ENCODE assay signal across 8 cellular contexts in the genomic region with DNA sequence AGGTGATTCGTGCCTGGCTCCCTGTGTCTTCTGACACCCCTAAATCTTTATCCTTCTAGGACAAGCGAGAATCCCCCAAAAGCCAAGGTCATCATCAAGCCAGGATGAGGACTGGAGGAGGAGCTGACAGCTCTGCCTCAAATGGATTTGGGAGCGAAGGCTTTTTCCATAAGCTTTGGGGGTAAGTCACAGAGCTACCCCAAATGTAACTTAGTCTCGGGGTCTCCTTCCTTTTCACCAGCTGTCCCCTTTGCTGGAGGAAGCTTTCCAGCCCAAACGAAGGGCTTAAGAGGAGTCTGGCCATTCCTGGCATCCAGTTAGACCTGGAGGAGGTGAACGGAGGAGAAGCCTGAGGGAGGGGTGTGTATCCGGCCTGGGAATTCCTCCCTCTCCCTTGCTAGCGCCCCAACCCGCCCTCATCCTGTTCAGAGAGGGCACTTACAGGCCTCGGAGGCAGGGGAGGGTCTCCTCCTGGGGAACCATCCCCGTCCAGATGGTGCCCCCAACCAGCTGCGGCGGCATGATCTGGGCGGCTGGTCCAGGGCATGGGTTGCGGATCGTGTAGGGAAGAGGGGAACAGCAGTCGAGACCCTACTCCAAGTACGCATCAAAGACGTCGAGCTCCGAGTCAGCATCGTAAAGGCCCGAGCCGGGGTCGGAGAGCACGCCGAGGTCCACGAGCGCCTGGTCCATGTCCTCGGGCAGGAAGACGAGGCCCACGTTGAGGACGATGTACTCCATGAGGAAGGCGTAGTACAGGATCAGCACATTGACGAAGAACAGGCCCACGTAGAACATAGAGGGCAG. TPM values are rescaled to one million over a fixed set of nuclear protein-coding genes. Genes with fewer than 3 reads are reported as not detected.
DNase-seq lines count a peak whose midpoint lies in the region; ATAC-seq and TF ChIP-seq lines count a peak whose summit lies in the region.

No MANE protein-coding gene starts in this region.

- TF ChIP-seq POLR2A in adrenal gland (IDR thresholded peaks at IDR 0.05) (no peak), right lobe of liver (IDR thresholded peaks at IDR 0.05) (no peak)

- H3K36me3 ChIP-seq in BE2C (no peaks in the 10 kb centered on the region), adrenal gland (replicated peaks in 1 of 2) (no peaks in the 10 kb centered on the region), right lobe of liver (no peaks in the 10 kb centered on the region)

- H3K4me3 ChIP-seq in BE2C (ENCODE audit: low read depth, low read length) (peak overlapping the region; percentile 81), adrenal gland (peak overlapping the region in 3 of 4 donors; percentile 49 to 96 (median 74)), right lobe of liver (peak overlapping the region; percentile 70 to 75 (median 73))

- H3K9me3 ChIP-seq in BE2C (no peaks in the 10 kb centered on the region), adrenal gland (replicated peaks in 1 of 3) (no peaks in the 10 kb centered on the region), right lobe of liver (no peaks in the 10 kb centered on the region)

- H3K36me3 Mint-ChIP-seq in type B pancreatic cell: peaks cover 11% of the 10 kb centered on the region

- in situ Hi-C loops in KBM-7 (cut with MboI; ENCODE audit: low pct_unique_long_range_greater_than_20kb, low sequenced_read_pairs): loop anchor here (25.0 kb wide), 1 partner anchor 404 kb away; no protein-coding TSS in a partner anchor

- peak overlapping the region; percentile 81 for H3K27ac Mint-ChIP-seq in type B pancreatic cell

- no peaks in the 10 kb centered on the region for H3K9me3 Mint-ChIP-seq in type B pancreatic cell

- no peak for TF ChIP-seq CTCF in BE2C (IDR thresholded peaks at IDR 0.05; ENCODE audit: low read depth, low read length)
- no peak for TF ChIP-seq CTCF in adrenal gland (IDR thresholded peaks at IDR 0.05)
- TF ChIP-seq CTCF in right lobe of liver (IDR thresholded peaks at IDR 0.05): no peak
- no peak for TF ChIP-seq CTCF in type B pancreatic cell (conservative IDR thresholded peaks at IDR 0.05)

- intact Hi-C loops in adrenal gland (cut with DNase I) (no loop called here), right lobe of liver (cut with DNase I) (no loop called here)

- no peaks in the 10 kb centered on the region for H3K27me3 Mint-ChIP-seq in type B pancreatic cell

- peak; percentile 21 for DNase-seq in BE2C
- DNase-seq in adrenal gland: no peak
- peak in 1 of 3 donors; percentile 47 for DNase-seq in right lobe of liver
- DNase-seq in type B pancreatic cell (ENCODE audit: extremely low spot score, unreplicated experiment): no peak
- DNase-seq in KBM-7: no peak
- DNase-seq in dedifferentiated amniotic fluid mesenchymal stem cell (ENCODE audit: extremely low spot score): no peak

- 1 to 11% (median 5%) methylated on average over 6 to 35 of the region's 36 CpGs for WGBS in adrenal gland, 4 donors
- WGBS in right lobe of liver (ENCODE audit: insufficient coverage, low coverage, low lambda C conversion rate, missing lambda C conversion rate): 6% methylated on average over 9 of the region's 36 CpGs

- peak overlapping the region; percentile 66 to 93 (median 83) for H3K27ac ChIP-seq in adrenal gland
- peak overlapping the region; percentile 9 to 71 (median 49) for H3K27ac ChIP-seq in right lobe of liver

- H3K4me1 Mint-ChIP-seq in type B pancreatic cell (ENCODE audit: unreplicated experiment): peaks cover 51% of the 10 kb centered on the region

- H3K4me1 ChIP-seq in BE2C (no peaks in the 10 kb centered on the region; the same call in 1 of the 2 replicates), adrenal gland (replicated peaks in 1 of 2) (peaks cover 60 to 73% of the 10 kb centered on the region in 2 donors), right lobe of liver (peaks cover 0 to 74% (median 24%) of the 10 kb centered on the region in 4 donors)

- H3K4me3 Mint-ChIP-seq in type B pancreatic cell: peak overlapping the region; percentile 95

- peak; percentile 0 for ATAC-seq in HG03460 (IDR thresholded peaks at IDR 0.05; ENCODE audit: unreplicated experiment)
- ATAC-seq in right lobe of liver: no peak
- no peak for ATAC-seq in esophagus mucosa

- no peaks in the 10 kb centered on the region for H3K27me3 ChIP-seq in BE2C
- no peaks in the 10 kb centered on the region for H3K27me3 ChIP-seq in adrenal gland
- no peaks in the 10 kb centered on the region for H3K27me3 ChIP-seq in right lobe of liver

RNA-seq across cellular contexts. Expression of a gene that starts 0.9 kb away (rescaled TPM):
- 68.8 TPM for polyA plus RNA-seq in BE2C (2012; ENCODE audit: insufficient read depth, insufficient read length, low read depth)
- total RNA-seq in adrenal gland (100 to 1,000 TPM in 5 of 8 donors, 10 to 100 TPM in 3; 91.9 to 303 (median 136) TPM), right lobe of liver (10 to 100 TPM; 35.8 to 93.8 (median 54.1) TPM), type B pancreatic cell (ENCODE audit: low replicate concordance) (36.6 and 37.7 TPM in 2 replicates), esophagus mucosa (14.5 TPM)
- polyA plus RNA-seq in adrenal gland: 10 to 100 TPM; 52.6 to 56.6 (median 54.3) TPM

RNA-seq across cellular contexts. Expression of a gene that starts 3.0 kb away (rescaled TPM):
- polyA plus RNA-seq in BE2C (2012; ENCODE audit: insufficient read depth, insufficient read length, low read depth): 33.3 TPM
- total RNA-seq in adrenal gland (10 to 100 TPM; 22.5 to 37.2 (median 29.0) TPM), right lobe of liver (10 to 100 TPM; 15.2 to 25.9 (median 19.8) TPM), type B pancreatic cell (ENCODE audit: low replicate concordance) (33.4 and 36.8 TPM in 2 replicates), esophagus mucosa (17.7 TPM)
- 10 to 100 TPM; 14.0 to 24.7 (median 21.6) TPM for polyA plus RNA-seq in adrenal gland
